8 cellular contexts compared by ENCODE assay signal in the genomic region with DNA sequence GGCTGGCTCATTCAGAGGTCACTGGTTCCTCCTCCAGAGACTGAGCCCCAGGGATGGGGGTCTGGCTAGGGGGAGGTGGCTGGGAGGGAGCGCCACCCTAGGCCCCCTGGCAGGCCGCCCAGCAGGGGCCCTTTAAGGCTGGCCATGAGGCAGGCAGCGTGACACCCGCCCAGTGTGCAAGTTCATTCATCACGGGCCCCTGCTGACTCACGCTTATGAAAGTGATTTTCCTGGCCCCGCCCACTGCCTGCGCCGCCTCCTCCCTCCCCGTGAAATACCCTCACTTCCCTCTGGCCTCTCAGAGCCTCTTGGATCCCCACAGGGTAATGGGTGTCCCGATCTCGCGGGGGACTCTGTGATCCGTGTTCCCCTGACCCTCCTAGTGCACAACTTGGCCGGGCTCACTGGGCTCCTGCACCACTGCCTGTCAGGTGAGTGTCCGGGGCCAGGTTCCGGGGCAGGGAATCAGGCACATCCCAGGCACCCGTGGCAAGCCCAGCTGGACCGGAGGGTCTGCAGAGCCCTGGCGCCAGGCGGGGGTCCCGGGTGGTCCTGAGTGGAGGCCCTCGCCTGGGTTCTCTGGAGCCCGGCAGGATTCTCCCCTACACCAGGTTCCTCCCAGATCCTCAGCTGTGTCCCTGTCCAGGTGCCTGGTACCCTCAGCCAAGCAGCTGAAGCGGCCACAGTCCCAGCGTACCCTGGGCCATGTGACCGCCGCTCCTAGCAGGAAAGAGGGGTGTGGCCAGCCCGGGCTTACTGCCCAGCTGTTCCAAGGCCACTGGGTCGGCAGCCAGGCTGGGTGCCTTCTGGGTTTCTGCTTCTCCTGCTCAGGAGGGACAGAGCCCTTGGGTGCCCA. TPM values are rescaled to one million over a fixed set of nuclear protein-coding genes. Genes with fewer than 3 reads are reported as not detected.
DNase-seq lines count a peak whose midpoint lies in the region; ATAC-seq, FAIRE-seq and TF ChIP-seq lines count a peak whose summit lies in the region.

A gene with protein sequence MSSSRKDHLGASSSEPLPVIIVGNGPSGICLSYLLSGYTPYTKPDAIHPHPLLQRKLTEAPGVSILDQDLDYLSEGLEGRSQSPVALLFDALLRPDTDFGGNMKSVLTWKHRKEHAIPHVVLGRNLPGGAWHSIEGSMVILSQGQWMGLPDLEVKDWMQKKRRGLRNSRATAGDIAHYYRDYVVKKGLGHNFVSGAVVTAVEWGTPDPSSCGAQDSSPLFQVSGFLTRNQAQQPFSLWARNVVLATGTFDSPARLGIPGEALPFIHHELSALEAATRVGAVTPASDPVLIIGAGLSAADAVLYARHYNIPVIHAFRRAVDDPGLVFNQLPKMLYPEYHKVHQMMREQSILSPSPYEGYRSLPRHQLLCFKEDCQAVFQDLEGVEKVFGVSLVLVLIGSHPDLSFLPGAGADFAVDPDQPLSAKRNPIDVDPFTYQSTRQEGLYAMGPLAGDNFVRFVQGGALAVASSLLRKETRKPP (plus strand): TSS at position 301 of the 856 bp plus-strand sequence. CDS start 4,432 bp downstream, outside the sequence.

- H3K27me3 ChIP-seq in MG63 (no peaks in the 10 kb centered on the region), SK-N-SH (ENCODE audit: insufficient read depth) (no peaks in the 10 kb centered on the region), trophoblast cell (ENCODE audit: insufficient read depth, low read length) (no peaks in the 10 kb centered on the region), upper lobe of left lung (no peaks in the 10 kb centered on the region)

- peak within 1 kb of the TSS; percentile 33 for H3K14ac ChIP-seq in trophoblast cell (ENCODE audit: low read length)

- no peak within 1 kb of the TSS for H3K4ac ChIP-seq in trophoblast cell (ENCODE audit: low read depth, low read length)

- H4K20me1 ChIP-seq in SK-N-SH (ENCODE audit: insufficient read depth): peaks cover 11% of the 10 kb centered on the region; the same call in 1 of the 2 replicates

- DNase-seq in G401 (ENCODE audit: low spot score) (peak; percentile 32), H54 (ENCODE audit: insufficient read length, low spot score) (peak; percentile 94), MG63 (peak; percentile 88), SK-N-SH (peak; percentile 88), cardiac septum (ENCODE audit: low spot score) (peak; percentile 97), trophoblast cell (peak; percentile 84 to 88), upper lobe of left lung (peak; percentile 95 to 96)
- DNase-seq in activated naive CD8-positive, alpha-beta T cell treated with anti-CD3 and anti-CD28 coated beads, Interleukin-2, amount 50 U/mL, for 16 hours (ENCODE audit: low read depth, low spot score): peak; percentile 62

- TF ChIP-seq EP300 in SK-N-SH (IDR thresholded peaks at IDR 0.05; ENCODE audit: borderline replicate concordance in 1 of 2, low read depth in 1 of 2, low read length in 1 of 2) (0 out of 4 replicates have a peak, but pooled peaks of 1 of the 2 experiments have one; percentile 30), upper lobe of left lung (IDR thresholded peaks at IDR 0.05) (peak in 2 of 4 donors; percentile 18 to 75)

- intact Hi-C loops in cardiac septum (cut with DNase I): loop anchor here (1.0 to 10.0 kb wide), 3 partner anchors 40 to 128 kb away; no protein-coding TSS in a partner anchor

- POLR2A ChIA-PET in SK-N-SH (lab: Yijun Ruan, JAX): no interaction called here

- peak within 1 kb of the TSS; percentile 33 for H2AK5ac ChIP-seq in trophoblast cell (ENCODE audit: low read length)

- peak within 1 kb of the TSS; percentile 45 for H4K91ac ChIP-seq in trophoblast cell (ENCODE audit: low read depth, low read length)

- H3K79me1 ChIP-seq in trophoblast cell (ENCODE audit: low read length): peaks cover 5% of the 10 kb centered on the region

- H3K4me2 ChIP-seq in SK-N-SH (peak within 1 kb of the TSS; percentile 99), trophoblast cell (ENCODE audit: low read length) (peak within 1 kb of the TSS; percentile 72)

- TF ChIP-seq RAD21 in SK-N-SH (IDR thresholded peaks at IDR 0.05; ENCODE audit: low read length): no peak

- H3K9me3 ChIP-seq in MG63: no peaks in the 10 kb centered on the region
- H3K9me3 ChIP-seq in SK-N-SH: no peaks in the 10 kb centered on the region
- peaks cover 1% of the 10 kb centered on the region for H3K9me3 ChIP-seq in trophoblast cell (ENCODE audit: insufficient read depth, low read depth, low read length)
- H3K9me3 ChIP-seq in upper lobe of left lung: no peaks in the 10 kb centered on the region

- no peaks in the 10 kb centered on the region for H3K36me3 ChIP-seq in MG63
- H3K36me3 ChIP-seq in SK-N-SH (replicated peaks in 1 of 2; ENCODE audit: control insufficient read depth in 1 of 2, insufficient read depth in 2 of 2, low read length in 1 of 2): no peaks in the 10 kb centered on the region
- no peaks in the 10 kb centered on the region for H3K36me3 ChIP-seq in trophoblast cell (ENCODE audit: control insufficient read depth in 1 of 2, insufficient read depth in 2 of 2, low read length in 2 of 2)
- peaks cover 0 to 9% (median 2%) of the 10 kb centered on the region in 4 donors for H3K36me3 ChIP-seq in upper lobe of left lung

- H3K18ac ChIP-seq in trophoblast cell (ENCODE audit: low read length): peak within 1 kb of the TSS; percentile 33

- TF ChIP-seq CTCF in SK-N-SH (IDR thresholded peaks at IDR 0.05) (no peak), upper lobe of left lung (IDR thresholded peaks at IDR 0.05) (no peak)

- H3K79me2 ChIP-seq in SK-N-SH (ENCODE audit: insufficient read depth) (no peaks in the 10 kb centered on the region), trophoblast cell (ENCODE audit: control insufficient read depth, insufficient read depth, low read length, poor library complexity) (peaks cover 2% of the 10 kb centered on the region)

- H3F3A ChIP-seq in SK-N-SH (replicated peaks; ENCODE audit: insufficient read depth): peaks cover 3% of the 10 kb centered on the region

- FAIRE-seq in H54 (lab: Jason Lieb, UNC): no peak

- H3K9ac ChIP-seq in SK-N-SH: peak within 1 kb of the TSS; percentile 77
- H3K9ac ChIP-seq in trophoblast cell (ENCODE audit: low read length): no peak within 1 kb of the TSS

- 3% methylated on average over 6 of the region's 30 CpGs for whole genome bisulfite sequencing in SK-N-SH (ENCODE audit: low lambda C conversion rate)
- WGBS in trophoblast cell (ENCODE audit: extremely low coverage, insufficient coverage, insufficient read length): no CpG with 5 or more reads among the region's 30 CpGs
- 0 to 3% methylated on average over 12 to 20 of the region's 30 CpGs for WGBS in upper lobe of left lung, 2 donors

- H4K8ac ChIP-seq in trophoblast cell (ENCODE audit: low read depth, low read length): peak within 1 kb of the TSS; percentile 50

- H3K9me2 ChIP-seq in SK-N-SH: no peaks in the 10 kb centered on the region

- in situ Hi-C loops in G401 (cut with HindIII; ENCODE audit: low sequenced_read_pairs): no loop called here

- H3K4me3 ChIP-seq in MG63 (peak within 1 kb of the TSS; percentile 57), SK-N-SH (ENCODE audit: low read depth in 2 of 2, low read length in 1 of 2) (peak within 1 kb of the TSS; percentile 62 to 65), trophoblast cell (ENCODE audit: low read depth, low read length) (peak within 1 kb of the TSS; percentile 52), upper lobe of left lung (peak within 1 kb of the TSS; percentile 59 to 84 (median 69))

- peak; percentile 95 to 96 for ATAC-seq in upper lobe of left lung (ENCODE audit: low FRiP score in 2 of 2)

- H3K4me1 ChIP-seq in SK-N-SH (ENCODE audit: control insufficient read depth in 1 of 2, insufficient read depth in 2 of 2, low read depth in 1 of 2, low read length in 1 of 2) (peaks cover 9 to 27% of the 10 kb centered on the region in 2 experiments; a peak in 2 of 4 replicates), trophoblast cell (ENCODE audit: control insufficient read depth in 1 of 2, insufficient read depth in 2 of 2, low read length in 2 of 2) (peaks cover 9 to 16% of the 10 kb centered on the region in 2 experiments), upper lobe of left lung (peaks cover 27 to 44% (median 28%) of the 10 kb centered on the region in 4 donors)

- H3K23ac ChIP-seq in trophoblast cell (ENCODE audit: low read length): no peak within 1 kb of the TSS

- peak within 1 kb of the TSS; percentile 84 for H2AFZ ChIP-seq in SK-N-SH (ENCODE audit: low read depth)
- H2AFZ ChIP-seq in trophoblast cell (ENCODE audit: insufficient read depth, low read length, poor library complexity): peak within 1 kb of the TSS; percentile 57

- CTCF ChIA-PET in SK-N-SH (lab: Yijun Ruan, JAX): interaction anchor here (0.7 to 14.6 kb wide), 17 partner anchors 9 to 234 kb away, joined by 3 to 470 read pairs (median 5); a partner anchor contains a TSS

- peak within 1 kb of the TSS; percentile 41 for H2BK120ac ChIP-seq in trophoblast cell (ENCODE audit: insufficient read depth, low read length, poor library complexity)

- H2BK5ac ChIP-seq in trophoblast cell (ENCODE audit: low read depth, low read length, poor library complexity): peak within 1 kb of the TSS; percentile 54

- H3K27ac ChIP-seq in SK-N-SH (ENCODE audit: low read depth in 2 of 2, low read length in 1 of 2) (peak within 1 kb of the TSS; percentile 53 to 78), trophoblast cell (ENCODE audit: low read depth, low read length) (no peak within 1 kb of the TSS), upper lobe of left lung (peak within 1 kb of the TSS; percentile 91 to 97 (median 94))

- H4K12ac ChIP-seq in trophoblast cell (ENCODE audit: low read depth, low read length): peak within 1 kb of the TSS; percentile 46

- peak within 1 kb of the TSS; percentile 56 for H2BK12ac ChIP-seq in trophoblast cell (ENCODE audit: low read length)

- TF ChIP-seq POLR2A in H54 (IDR thresholded peaks at IDR 0.05; ENCODE audit: low read depth, low read length): peak; percentile 89
- peak in 3 of 4 donors; percentile 86 to 96 (median 88) for TF ChIP-seq POLR2A in upper lobe of left lung (IDR thresholded peaks at IDR 0.05)

TF ChIP-seq in SK-N-SH, 30 proteins besides CTCF, POLR2A, EP300 and RAD21 (continues in another document):
- TF ChIP-seq POLR2AphosphoS5 (IDR thresholded peaks at IDR 0.05; ENCODE audit: low read depth, low read length) (peak; percentile 73), SMC3 (IDR thresholded peaks at IDR 0.05; ENCODE audit: low read depth, low read length) (no peak), CHD2 (IDR thresholded peaks at IDR 0.05; ENCODE audit: low read length, partially characterized antibody) (no peak), FOXJ3 (CRISPR knock-in tag; IDR thresholded peaks at IDR 0.05) (no peak)

RNA-seq across cellular contexts. Expression of the gene that starts here (rescaled TPM):
- total RNA-seq in G401 (2014; rRNA removed; shearing (Covaris generic)): 11.0 and 14.5 TPM in 2 replicates
- total RNA-seq in MG63 (2014; rRNA removed; shearing (Covaris generic); ENCODE audit: low replicate concordance): 0.13 TPM in 1 of 2 replicates, not detected in the other
- polyA plus RNA-seq in SK-N-SH (2012; rRNA removed): 4.8 and 5.2 TPM in 2 replicates
- polyA plus RNA-seq in SK-N-SH (2012; cell fraction: cytosol; rRNA removed): 1.4 and 2.3 TPM in 2 replicates
- 7.5 and 8.1 TPM in 2 replicates for polyA plus RNA-seq in SK-N-SH (2012; cell fraction: nucleus; rRNA removed)
- total RNA-seq in cardiac septum (12.6 TPM), upper lobe of left lung (10 to 100 TPM in 5 of 6 donors, 1 to 10 TPM in 1; 7.3 to 34.2 (median 16.3) TPM)
- polyA plus RNA-seq in trophoblast cell (2013): 1.3 and 1.5 TPM in 2 replicates

Comparison
In these comparisons a context has a peak if more than half of its experiments do, and no peak if none do; other contexts are left out.
1. Peak in DNase-seq and H3K4me3 ChIP-seq in MG63; RNA of the gene not detected or under 1 TPM.
2. DNase-seq: peak in every context shown above with its lines; median percentile 97 in cardiac septum; 96 in upper lobe of left lung; 94 in H54; 88 in MG63; 88 in SK-N-SH; 86 in trophoblast cell; 62 in activated naive CD8-positive, alpha-beta T cell treated with anti-CD3 and anti-CD28 coated beads, Interleukin-2, amount 50 U/mL, for 16 hours; 32 in G401.